12 cellular contexts compared by ENCODE assay signal in the genomic region with DNA sequence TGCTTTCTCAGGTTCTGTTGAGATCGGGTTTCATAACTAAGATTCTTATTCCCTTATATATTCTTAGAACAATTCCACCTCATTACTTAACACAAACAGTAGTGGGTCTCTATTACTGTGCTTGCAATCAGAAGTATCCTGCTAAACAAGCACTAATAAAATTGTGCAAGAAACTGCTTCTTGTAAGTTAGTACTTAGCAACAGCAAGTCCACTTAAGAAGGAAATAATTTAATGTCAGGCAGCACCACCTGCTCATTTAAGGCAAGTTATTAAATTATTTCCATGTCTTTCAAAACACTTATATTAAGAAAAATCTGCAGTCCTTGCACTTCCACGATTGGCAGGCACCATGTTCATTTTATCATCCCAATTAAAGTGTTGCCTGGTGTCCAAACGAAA.
A peak's percentile ranks its signal among the peaks of the same experiment; 100 is the strongest.
DNase-seq lines count a peak whose midpoint lies in the region; ATAC-seq and TF ChIP-seq lines count a peak whose summit lies in the region.
"Had no signal": no experiment of that assay in that cellular context is flagged by ENCODE, and none has a peak within 500 bp of the region (broad histone marks: within the 10 kb centered on the region; RNA-seq: fewer than 3 reads in every experiment).

No MANE protein-coding gene starts in this region.

- no peaks in the 10 kb centered on the region for H3K27me3 ChIP-seq in lower lobe of right lung (ENCODE audit: low read depth)
- no peaks in the 10 kb centered on the region for H3K27me3 ChIP-seq in stomach
- no peaks in the 10 kb centered on the region for H3K27me3 ChIP-seq in spleen (replicated peaks in 1 of 7)

- peaks cover 4 to 33% of the 10 kb centered on the region in 2 donors for H3K36me3 Mint-ChIP-seq in activated naive CD4-positive, alpha-beta T cell treated with anti-CD3 and anti-CD28 coated beads, Interleukin-2, amount 50 U/mL, for 72 hours
- H3K36me3 Mint-ChIP-seq in activated T-helper 17 cell treated with anti-CD3 and anti-CD28 coated beads, Interleukin-2, amount 50 U/mL, for 72 hours (ENCODE audit: low read depth) = peaks cover 25% of the 10 kb centered on the region

- H3K4me3 ChIP-seq in lower lobe of right lung = no peak overlapping the region
- no peak overlapping the region for H3K4me3 ChIP-seq in stomach
- H3K4me3 ChIP-seq in spleen = no peak overlapping the region
- H3K4me3 ChIP-seq: HAP-1 had no signal

- intact Hi-C loops in lower lobe of right lung (cut with DNase I) (no loop called here), stomach (cut with DNase I; ENCODE audit: low total_unique reads) (no loop called here), spleen (cut with DNase I; ENCODE audit: low total_unique reads) (no loop called here)

- TF ChIP-seq POLR2A in stomach (IDR thresholded peaks at IDR 0.05) = no peak
- TF ChIP-seq POLR2A in erythroblast (IDR thresholded peaks at IDR 0.05; ENCODE audit: low read length) = no peak
- no peak for TF ChIP-seq POLR2A in spleen (IDR thresholded peaks at IDR 0.05)

- no peak for TF ChIP-seq EP300 in stomach (IDR thresholded peaks at IDR 0.05)

- WGBS in stomach, 5 donors = 81 to 94% (median 92%) methylated on average over 3 of the region's 3 CpGs
- 78 to 91% (median 88%) methylated on average over 3 of the region's 3 CpGs for WGBS in spleen, 5 donors

- DNase-seq in activated naive CD4-positive, alpha-beta T cell treated with anti-CD3 and anti-CD28 coated beads, Interleukin-2, amount 50 U/mL, for 72 hours (ENCODE audit: low spot score in 2 of 2) = no peak
- DNase-seq in activated naive CD4-positive, alpha-beta T cell (lab: John Stamatoyannopoulos, UW) = no peak
- DNase-seq in lower lobe of right lung = no peak
- DNase-seq in stomach = no peak
- no peak for DNase-seq in AG08395 (ENCODE audit: low spot score)
- no peak for DNase-seq in erythroblast (lab: John Stamatoyannopoulos, UW)
- no peak for DNase-seq in spleen
- DNase-seq: activated CD4-positive, alpha-beta T cell treated with anti-CD3 and anti-CD28 coated beads, Interleukin-2, amount 50 U/mL, for 48 hours; NCI-H187 treated with DMSO at 0.1 percent for 48 hours; T-helper 9 cell had no signal

- H3K27ac Mint-ChIP-seq in activated naive CD4-positive, alpha-beta T cell treated with anti-CD3 and anti-CD28 coated beads, Interleukin-2, amount 50 U/mL, for 72 hours = peak overlapping the region; percentile 61 to 73
- H3K27ac Mint-ChIP-seq in activated T-helper 17 cell treated with anti-CD3 and anti-CD28 coated beads, Interleukin-2, amount 50 U/mL, for 72 hours = peak overlapping the region; percentile 62

- peaks cover 38% of the 10 kb centered on the region for H3K4me1 ChIP-seq in lower lobe of right lung
- H3K4me1 ChIP-seq in stomach = peaks cover 0 to 31% (median 19%) of the 10 kb centered on the region in 4 donors
- H3K4me1 ChIP-seq in spleen = peaks cover 23 to 76% (median 40%) of the 10 kb centered on the region in 6 donors

- H3K4me3 Mint-ChIP-seq in activated T-helper 17 cell treated with anti-CD3 and anti-CD28 coated beads, Interleukin-2, amount 50 U/mL, for 72 hours = peak overlapping the region; percentile 41

- H3K9me3 Mint-ChIP-seq in activated naive CD4-positive, alpha-beta T cell treated with anti-CD3 and anti-CD28 coated beads, Interleukin-2, amount 50 U/mL, for 72 hours = peaks cover 0 to 14% of the 10 kb centered on the region in 2 donors
- H3K9me3 Mint-ChIP-seq in activated T-helper 17 cell treated with anti-CD3 and anti-CD28 coated beads, Interleukin-2, amount 50 U/mL, for 72 hours = peaks cover 4% of the 10 kb centered on the region

- ATAC-seq in activated naive CD4-positive, alpha-beta T cell treated with anti-CD3 and anti-CD28 coated beads, Interleukin-2, amount 50 U/mL, for 72 hours = no peak
- no peak for ATAC-seq in activated T-helper 17 cell treated with anti-CD3 and anti-CD28 coated beads, Interleukin-2, amount 50 U/mL, for 72 hours (replicated peaks)
- ATAC-seq in lower lobe of right lung = peak; percentile 81 to 90

- H3K36me3 ChIP-seq in lower lobe of right lung (no peaks in the 10 kb centered on the region), stomach (peaks cover 0 to 4% (median 0%) of the 10 kb centered on the region in 4 donors), spleen (peaks cover 0 to 3% (median 0%) of the 10 kb centered on the region in 6 donors)
- H3K36me3 ChIP-seq: HAP-1 had no signal

- H3K4me1 Mint-ChIP-seq in activated T-helper 17 cell treated with anti-CD3 and anti-CD28 coated beads, Interleukin-2, amount 50 U/mL, for 72 hours = peaks cover 46% of the 10 kb centered on the region

- peaks cover 5% of the 10 kb centered on the region for H3K9me3 ChIP-seq in lower lobe of right lung
- H3K9me3 ChIP-seq in stomach = peaks cover 0 to 8% (median 4%) of the 10 kb centered on the region in 4 donors
- H3K9me3 ChIP-seq in spleen = peaks cover 0 to 7% (median 2%) of the 10 kb centered on the region in 8 donors
- H3K9me3 ChIP-seq: HAP-1 had no signal

- no peak for TF ChIP-seq CTCF in lower lobe of right lung (IDR thresholded peaks at IDR 0.05)
- no peak for TF ChIP-seq CTCF in stomach (IDR thresholded peaks at IDR 0.05)
- no peak for TF ChIP-seq CTCF in spleen (IDR thresholded peaks at IDR 0.05 in 8 of 11, conservative IDR thresholded peaks at IDR 0.05 in 3 of 11)

- H3K27ac ChIP-seq in lower lobe of right lung (peak overlapping the region; percentile 57), stomach (peak overlapping the region in 3 of 5 donors; percentile 2 to 74 (median 41)), spleen (peak overlapping the region in 4 of 8 donors; percentile 16 to 78 (median 38))

- no peaks in the 10 kb centered on the region for H3K27me3 Mint-ChIP-seq in activated T-helper 17 cell treated with anti-CD3 and anti-CD28 coated beads, Interleukin-2, amount 50 U/mL, for 72 hours

Comparison
In these comparisons a context has a peak if more than half of its experiments do, and no peak if none do; other contexts are left out.
1. ATAC-seq: peak in lower lobe of right lung (2 of 2); none in activated naive CD4-positive, alpha-beta T cell treated with anti-CD3 and anti-CD28 coated beads, Interleukin-2, amount 50 U/mL, for 72 hours (0 of 2) and activated T-helper 17 cell treated with anti-CD3 and anti-CD28 coated beads, Interleukin-2, amount 50 U/mL, for 72 hours (single experiment).